ENCODE assay signal across 19 cellular contexts in the genomic region with DNA sequence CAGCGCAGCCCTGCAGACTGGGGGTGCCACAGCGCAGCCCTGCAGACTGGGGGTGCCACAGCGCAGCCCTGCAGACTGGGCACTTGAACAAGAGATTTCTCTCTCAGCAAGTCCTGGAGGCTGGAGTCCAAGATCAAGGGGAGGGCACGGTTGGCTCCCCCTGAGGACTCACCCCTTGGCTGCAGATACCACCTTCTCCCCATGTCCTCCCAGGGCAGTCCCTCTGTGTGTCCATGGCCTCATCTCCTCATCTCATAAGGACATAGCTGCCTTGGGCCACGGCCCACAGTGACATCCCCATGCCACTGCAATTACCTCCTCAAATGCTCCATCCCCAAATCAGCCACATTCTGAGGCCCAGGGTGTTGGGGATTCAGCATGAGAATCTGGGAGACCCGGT.
DNase-seq lines count a peak whose midpoint lies in the region; ATAC-seq and TF ChIP-seq lines count a peak whose summit lies in the region.
"Had no signal": no experiment of that assay in that cellular context is flagged by ENCODE, and none has a peak within 500 bp of the region (broad histone marks: within the 10 kb centered on the region; RNA-seq: fewer than 3 reads in every experiment).

No MANE protein-coding gene starts in this region.

- H3K27ac Mint-ChIP-seq in activated CD8-positive, alpha-beta memory T cell treated with anti-CD3 and anti-CD28 coated beads, Interleukin-2, amount 10 ng/mL, durations not matched to agents 7 days and 5 days: no peak overlapping the region
- peak overlapping the region; percentile 49 for H3K27ac Mint-ChIP-seq in T-helper 17 cell
- peak overlapping the region in 6 of 9 donors; percentile 49 to 69 (median 64) for H3K27ac Mint-ChIP-seq in naive thymus-derived CD4-positive, alpha-beta T cell
- H3K27ac Mint-ChIP-seq: CD4-positive, CD25-positive, alpha-beta regulatory T cell had no signal

- intact Hi-C loops in naive thymus-derived CD4-positive, alpha-beta T cell (cut with micrococcal nuclease): loop anchor here in 1 of 2 donors (10.0 kb wide), 1 partner anchor 347 kb away; no protein-coding TSS in a partner anchor
- intact Hi-C loops in spleen (cut with DNase I; ENCODE audit: low total_unique reads): no loop called here

- no peaks in the 10 kb centered on the region for H3K9me3 Mint-ChIP-seq in activated CD8-positive, alpha-beta memory T cell treated with anti-CD3 and anti-CD28 coated beads, Interleukin-2, amount 10 ng/mL, durations not matched to agents 7 days and 5 days (ENCODE audit: low read depth)
- peaks cover 0 to 11% (median 2%) of the 10 kb centered on the region in 11 donors for H3K9me3 Mint-ChIP-seq in naive thymus-derived CD4-positive, alpha-beta T cell

- DNase-seq in activated CD8-positive, alpha-beta memory T cell treated with anti-CD3 and anti-CD28 coated beads for 24 hours: peak; percentile 33
- no peak for DNase-seq in activated CD8-positive, alpha-beta memory T cell treated with anti-CD3 and anti-CD28 coated beads, Interleukin-2, amount 10 ng/mL, durations not matched to agents 7 days and 5 days
- DNase-seq in T-helper 17 cell (no peak), spleen (no peak), kidney glomerular epithelial cell (lab: John Stamatoyannopoulos, UW) (no peak)
- no peak for DNase-seq in naive thymus-derived CD4-positive, alpha-beta T cell
- DNase-seq: CD4-positive, CD25-positive, alpha-beta regulatory T cell; NCI-H1092; NCI-H1417 treated with DMSO at 0.1 percent for 48 hours; NCI-H1694 treated with DMSO at 0.1 percent for 48 hours; NCI-H2081; NCI-H2227 treated with DMSO at 0.1 percent for 48 hours; NCI-H526 treated with DMSO at 0.1 percent for 48 hours; PC-9; RPMI8226; SHP77 treated with DMSO at 0.1 percent for 48 hours had no signal

- 65 to 87% (median 77%) methylated on average over 2 to 6 of the region's 6 CpGs for WGBS in spleen, 5 donors

- H3K4me1 ChIP-seq in naive thymus-derived CD4-positive, alpha-beta T cell (ENCODE audit: control insufficient read depth in 2 of 2, insufficient read depth in 2 of 2, low read length in 2 of 2): peaks cover 0 to 17% of the 10 kb centered on the region in 2 donors
- peaks cover 0 to 12% (median 1%) of the 10 kb centered on the region in 6 donors for H3K4me1 ChIP-seq in spleen

- CTCF ChIA-PET in activated CD8-positive, alpha-beta memory T cell treated with anti-CD3 and anti-CD28 coated beads, Interleukin-2, amount 10 ng/mL, durations not matched to agents 7 days and 5 days (lab: Charles Lee): no interaction called here
- CTCF ChIA-PET in naive thymus-derived CD4-positive, alpha-beta T cell (lab: Charles Lee): no interaction called here

- no peaks in the 10 kb centered on the region for H3K27me3 ChIP-seq in naive thymus-derived CD4-positive, alpha-beta T cell (ENCODE audit: control insufficient read depth in 2 of 2, insufficient read depth in 2 of 2, low read length in 2 of 2)
- H3K27me3 ChIP-seq in spleen (replicated peaks in 1 of 7): peaks cover 0 to 11% (median 0%) of the 10 kb centered on the region in 7 donors
- H3K27me3 ChIP-seq: BLaER1 had no signal

- TF ChIP-seq CTCF in spleen (IDR thresholded peaks at IDR 0.05 in 8 of 11, conservative IDR thresholded peaks at IDR 0.05 in 3 of 11): no peak

- POLR2A ChIA-PET in naive thymus-derived CD4-positive, alpha-beta T cell (lab: Charles Lee): no interaction called here

- peaks cover 4% of the 10 kb centered on the region for H3K36me3 Mint-ChIP-seq in activated CD8-positive, alpha-beta memory T cell treated with anti-CD3 and anti-CD28 coated beads, Interleukin-2, amount 10 ng/mL, durations not matched to agents 7 days and 5 days
- no peaks in the 10 kb centered on the region for H3K36me3 Mint-ChIP-seq in T-helper 17 cell (ENCODE audit: low read depth)
- peaks cover 0 to 16% (median 0%) of the 10 kb centered on the region in 5 donors for H3K36me3 Mint-ChIP-seq in naive thymus-derived CD4-positive, alpha-beta T cell
- H3K36me3 Mint-ChIP-seq: CD4-positive, CD25-positive, alpha-beta regulatory T cell had no signal

- H3K4me3 ChIP-seq in naive thymus-derived CD4-positive, alpha-beta T cell (ENCODE audit: low read length): no peak overlapping the region
- H3K4me3 ChIP-seq in spleen: no peak overlapping the region
- H3K4me3 ChIP-seq: BLaER1, PC-9 had no signal

- no peaks in the 10 kb centered on the region for H3K27me3 Mint-ChIP-seq in activated CD8-positive, alpha-beta memory T cell treated with anti-CD3 and anti-CD28 coated beads, Interleukin-2, amount 10 ng/mL, durations not matched to agents 7 days and 5 days
- no peaks in the 10 kb centered on the region for H3K27me3 Mint-ChIP-seq in T-helper 17 cell
- peaks cover 0 to 9% (median 0%) of the 10 kb centered on the region in 5 donors for H3K27me3 Mint-ChIP-seq in naive thymus-derived CD4-positive, alpha-beta T cell
- H3K27me3 Mint-ChIP-seq: CD4-positive, CD25-positive, alpha-beta regulatory T cell had no signal

- ATAC-seq in activated CD8-positive, alpha-beta memory T cell treated with anti-CD3 and anti-CD28 coated beads, Interleukin-2, amount 10 ng/mL, durations not matched to agents 7 days and 5 days: no peak
- ATAC-seq in T-helper 17 cell (no peak), HG03159 (IDR thresholded peaks at IDR 0.05; ENCODE audit: unreplicated experiment) (no peak)
- no peak for ATAC-seq in naive thymus-derived CD4-positive, alpha-beta T cell

- H3K27ac ChIP-seq in naive thymus-derived CD4-positive, alpha-beta T cell (ENCODE audit: low read depth, low read length): no peak overlapping the region
- peak overlapping the region in 6 of 8 donors; percentile 38 to 84 (median 58) for H3K27ac ChIP-seq in spleen
- H3K27ac ChIP-seq: BLaER1, HL-60, PC-9 had no signal

- no peak overlapping the region for H3K4me3 Mint-ChIP-seq in activated CD8-positive, alpha-beta memory T cell treated with anti-CD3 and anti-CD28 coated beads, Interleukin-2, amount 10 ng/mL, durations not matched to agents 7 days and 5 days
- no peak overlapping the region for H3K4me3 Mint-ChIP-seq in T-helper 17 cell
- peak overlapping the region in 1 of 10 donors; percentile 41 for H3K4me3 Mint-ChIP-seq in naive thymus-derived CD4-positive, alpha-beta T cell
- H3K4me3 Mint-ChIP-seq: CD4-positive, CD25-positive, alpha-beta regulatory T cell had no signal

- H3K4me1 Mint-ChIP-seq in activated CD8-positive, alpha-beta memory T cell treated with anti-CD3 and anti-CD28 coated beads, Interleukin-2, amount 10 ng/mL, durations not matched to agents 7 days and 5 days: peaks cover 22% of the 10 kb centered on the region
- peaks cover 33% of the 10 kb centered on the region for H3K4me1 Mint-ChIP-seq in T-helper 17 cell
- peaks cover 26 to 55% (median 35%) of the 10 kb centered on the region in 7 donors for H3K4me1 Mint-ChIP-seq in naive thymus-derived CD4-positive, alpha-beta T cell

- H3K9me3 ChIP-seq in T-helper 17 cell (ENCODE audit: control insufficient read depth, low read length, poor library complexity, severe bottlenecking) (no peaks in the 10 kb centered on the region), spleen (no peaks in the 10 kb centered on the region)
- no peaks in the 10 kb centered on the region for H3K9me3 ChIP-seq in naive thymus-derived CD4-positive, alpha-beta T cell (ENCODE audit: control insufficient read depth in 2 of 3, low read length in 3 of 3)

- H3K36me3 ChIP-seq in naive thymus-derived CD4-positive, alpha-beta T cell (ENCODE audit: control insufficient read depth in 2 of 3, insufficient read depth in 3 of 3, low read length in 3 of 3): no peaks in the 10 kb centered on the region
- H3K36me3 ChIP-seq in spleen: peaks cover 0 to 28% (median 0%) of the 10 kb centered on the region in 6 donors
- H3K36me3 ChIP-seq: BLaER1 had no signal

- no peak for TF ChIP-seq POLR2A in spleen (IDR thresholded peaks at IDR 0.05)
